Comparison of ENCODE assay signal across 9 cellular contexts in genomic region chr7:134943785-134944400, GRCh38. TPM values are rescaled to one million over a fixed set of nuclear protein-coding genes. Genes with fewer than 3 reads are reported as not detected.
A peak's percentile ranks its signal among the peaks of the same experiment; 100 is the strongest.
DNase-seq lines count a peak whose midpoint lies in the region; TF ChIP-seq lines count a peak whose summit lies in the region.
"Had no signal": no experiment of that assay in that cellular context is flagged by ENCODE, and none has a peak within 500 bp of the region (broad histone marks: within the 10 kb centered on the region; RNA-seq: fewer than 3 reads in every experiment).

No MANE protein-coding gene starts in this region.

- H3K4me1 Mint-ChIP-seq in activated CD4-positive, alpha-beta memory T cell treated with anti-CD3 and anti-CD28 coated beads, Interleukin-2, amount 10 ng/mL, durations not matched to agents 7 days and 5 days: peaks cover 5% of the 10 kb centered on the region

- H3K4me3 ChIP-seq in esophagus muscularis mucosa: no peak overlapping the region
- H3K4me3 ChIP-seq: lung had no signal

- intact Hi-C loops in esophagus muscularis mucosa (cut with DNase I): no loop called here

- CTCF ChIA-PET in activated CD4-positive, alpha-beta memory T cell treated with anti-CD3 and anti-CD28 coated beads, Interleukin-2, amount 10 ng/mL, durations not matched to agents 7 days and 5 days (lab: Charles Lee): interaction anchor here (0.7 to 2.2 kb wide), 2 partner anchors 133 to 254 kb away, joined by 3 to 6 read pairs; no protein-coding TSS in a partner anchor

- H3K27me3 ChIP-seq in esophagus muscularis mucosa: no peaks in the 10 kb centered on the region

- no peaks in the 10 kb centered on the region for H3K9me3 Mint-ChIP-seq in activated CD4-positive, alpha-beta memory T cell treated with anti-CD3 and anti-CD28 coated beads, Interleukin-2, amount 10 ng/mL, durations not matched to agents 7 days and 5 days

- no peak for TF ChIP-seq POLR2A in esophagus muscularis mucosa (IDR thresholded peaks at IDR 0.05; ENCODE audit: low read depth)

- H3K4me3 Mint-ChIP-seq in activated CD4-positive, alpha-beta memory T cell treated with anti-CD3 and anti-CD28 coated beads, Interleukin-2, amount 10 ng/mL, durations not matched to agents 7 days and 5 days: no peak overlapping the region

- no peaks in the 10 kb centered on the region for H3K36me3 Mint-ChIP-seq in activated CD4-positive, alpha-beta memory T cell treated with anti-CD3 and anti-CD28 coated beads, Interleukin-2, amount 10 ng/mL, durations not matched to agents 7 days and 5 days (ENCODE audit: low read depth)

- peak; percentile 23 for DNase-seq in H4 (ENCODE audit: low spot score)
- DNase-seq in NCI-H2227 (lab: John Stamatoyannopoulos, UW; ENCODE audit: unreplicated experiment): peak; percentile 39
- DNase-seq in esophagus muscularis mucosa (ENCODE audit: extremely low spot score): no peak
- no peak for DNase-seq in activated CD4-positive, alpha-beta memory T cell treated with anti-CD3 and anti-CD28 coated beads, Interleukin-2, amount 10 ng/mL, durations not matched to agents 7 days and 5 days
- DNase-seq in activated T-cell treated with anti-CD3 and anti-CD28 coated beads for 4 hours: no peak
- DNase-seq in activated effector memory CD4-positive, alpha-beta T cell treated with Interleukin-2 at 50 U/mL for 16 hours: no peak
- no peak for DNase-seq in NCI-H226

- TF ChIP-seq CTCF in GM12872 (IDR thresholded peaks at IDR 0.05; ENCODE audit: insufficient read depth, low read depth, low read length) (peak; percentile 52), esophagus muscularis mucosa (IDR thresholded peaks at IDR 0.05) (peak in 2 of 3 experiments; percentile 11 to 19)

- POLR2A ChIA-PET in activated CD4-positive, alpha-beta memory T cell treated with anti-CD3 and anti-CD28 coated beads, Interleukin-2, amount 10 ng/mL, durations not matched to agents 7 days and 5 days (lab: Charles Lee): no interaction called here

- WGBS in esophagus muscularis mucosa: 49% methylated on average over 3 of the region's 3 CpGs

- no peak overlapping the region for H3K27ac Mint-ChIP-seq in activated CD4-positive, alpha-beta memory T cell treated with anti-CD3 and anti-CD28 coated beads, Interleukin-2, amount 10 ng/mL, durations not matched to agents 7 days and 5 days

- peaks cover 1% of the 10 kb centered on the region for H3K27me3 Mint-ChIP-seq in activated CD4-positive, alpha-beta memory T cell treated with anti-CD3 and anti-CD28 coated beads, Interleukin-2, amount 10 ng/mL, durations not matched to agents 7 days and 5 days

- peaks cover 31 to 90% (median 59%) of the 10 kb centered on the region in 4 donors for H3K36me3 ChIP-seq in esophagus muscularis mucosa

- H3K27ac ChIP-seq in esophagus muscularis mucosa (replicated peaks in 1 of 4): peak overlapping the region; percentile 9 to 89 (median 44)

- peaks cover 15 to 65% (median 56%) of the 10 kb centered on the region in 4 donors for H3K4me1 ChIP-seq in esophagus muscularis mucosa

- no peak for TF ChIP-seq EP300 in esophagus muscularis mucosa (IDR thresholded peaks at IDR 0.05)

- no peaks in the 10 kb centered on the region for H3K9me3 ChIP-seq in esophagus muscularis mucosa

RNA-seq across cellular contexts. Expression of gene AGBL3, which starts 42.4 kb away (rescaled TPM):
- total RNA-seq in H4 (2014; rRNA removed; shearing (Covaris generic)): 1.2 TPM in 1 of 2 replicates, not detected in the other
- total RNA-seq in esophagus muscularis mucosa: 1 to 10 TPM in 3 of 4 donors, under 1 TPM in 1; 0.66 to 3.3 (median 1.7) TPM
- 1 to 10 TPM; 2.8 to 3.4 TPM for total RNA-seq in activated CD4-positive, alpha-beta memory T cell treated with anti-CD3 and anti-CD28 coated beads, Interleukin-2, amount 10 ng/mL, durations not matched to agents 7 days and 5 days

Comparison
In these comparisons a context has a peak if more than half of its experiments do, and no peak if none do; other contexts are left out.
1. DNase-seq: peak in H4 (single experiment) and NCI-H2227 (single experiment); none in esophagus muscularis mucosa (single experiment), activated CD4-positive, alpha-beta memory T cell treated with anti-CD3 and anti-CD28 coated beads, Interleukin-2, amount 10 ng/mL, durations not matched to agents 7 days and 5 days (single experiment), activated T-cell treated with anti-CD3 and anti-CD28 coated beads for 4 hours (single experiment), activated effector memory CD4-positive, alpha-beta T cell treated with Interleukin-2 at 50 U/mL for 16 hours (single experiment) and NCI-H226 (single experiment).